1 cellular context compared by ENCODE assay signal in genomic region chrX:40005290-40006011, GRCh38.
A peak's percentile ranks its signal among the peaks of the same experiment; 100 is the strongest.
TF ChIP-seq lines count a peak whose summit lies in the region.

No MANE protein-coding gene starts in this region.

TF ChIP-seq in H1, 55 proteins besides CTCF, POLR2A, EP300 and RAD21 (continued from another document):
- TF ChIP-seq USF2 (IDR thresholded peaks at IDR 0.05; ENCODE audit: low read length): no peak
- no peak for TF ChIP-seq RNF2 (IDR thresholded peaks at IDR 0.05; ENCODE audit: borderline replicate concordance, low read depth, low read length, missing control alignments, poor library complexity, severe bottlenecking)
- peak; percentile 1 for TF ChIP-seq CTBP2 (IDR thresholded peaks at IDR 0.05; ENCODE audit: borderline replicate concordance, insufficient read depth, insufficient read length, low read length)
- no peak for TF ChIP-seq SP1 (IDR thresholded peaks at IDR 0.05; ENCODE audit: low read depth, low read length)
- TF ChIP-seq EZH2 (IDR thresholded peaks at IDR 0.05; ENCODE audit: low read depth, low read length, severe bottlenecking): peak; percentile 65
- TF ChIP-seq KDM4A (IDR thresholded peaks at IDR 0.05; ENCODE audit: low read depth, low read length, severe bottlenecking): peak; percentile 26
- no peak for TF ChIP-seq TEAD4 (IDR thresholded peaks at IDR 0.05; ENCODE audit: low read depth, low read length)
- TF ChIP-seq TCF12 (IDR thresholded peaks at IDR 0.05; ENCODE audit: low read depth, low read length): no peak
- TF ChIP-seq EGR1 (IDR thresholded peaks at IDR 0.05; ENCODE audit: borderline replicate concordance, low read depth, low read length): no peak
- no peak for TF ChIP-seq HDAC6 (IDR thresholded peaks at IDR 0.05; ENCODE audit: low read depth, low read length)
- TF ChIP-seq POU5F1 (IDR thresholded peaks at IDR 0.05; ENCODE audit: low read depth, low read length): no peak
- no peak for TF ChIP-seq KDM5A (IDR thresholded peaks at IDR 0.05; ENCODE audit: low read length)
